In the genomic region with DNA sequence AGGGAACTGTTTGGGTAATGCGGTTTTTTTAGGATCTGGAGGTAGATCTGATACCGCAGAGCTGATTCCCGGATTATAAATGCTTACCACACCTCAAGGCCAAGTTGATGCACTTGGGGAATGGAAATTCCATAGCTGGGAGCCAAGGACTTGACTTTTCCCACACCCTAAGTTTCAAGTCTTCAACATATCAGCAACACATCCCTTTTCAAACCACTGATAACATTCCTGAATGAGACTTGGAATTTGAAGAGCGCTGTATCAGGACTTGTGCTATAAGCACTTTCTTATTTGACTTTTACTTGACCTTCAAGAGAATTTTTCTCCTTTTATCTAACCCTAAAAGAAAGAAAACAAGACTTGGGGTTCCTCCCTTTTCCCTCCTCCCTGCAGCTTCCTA, we compare ENCODE assay signal across 1 cellular context.
TF ChIP-seq lines count a peak whose summit lies in the region.

No MANE protein-coding gene starts in this region.

TF ChIP-seq in liver, 16 proteins besides CTCF, POLR2A, EP300 and RAD21 (continued from another document):
- TF ChIP-seq, protein P1, sequence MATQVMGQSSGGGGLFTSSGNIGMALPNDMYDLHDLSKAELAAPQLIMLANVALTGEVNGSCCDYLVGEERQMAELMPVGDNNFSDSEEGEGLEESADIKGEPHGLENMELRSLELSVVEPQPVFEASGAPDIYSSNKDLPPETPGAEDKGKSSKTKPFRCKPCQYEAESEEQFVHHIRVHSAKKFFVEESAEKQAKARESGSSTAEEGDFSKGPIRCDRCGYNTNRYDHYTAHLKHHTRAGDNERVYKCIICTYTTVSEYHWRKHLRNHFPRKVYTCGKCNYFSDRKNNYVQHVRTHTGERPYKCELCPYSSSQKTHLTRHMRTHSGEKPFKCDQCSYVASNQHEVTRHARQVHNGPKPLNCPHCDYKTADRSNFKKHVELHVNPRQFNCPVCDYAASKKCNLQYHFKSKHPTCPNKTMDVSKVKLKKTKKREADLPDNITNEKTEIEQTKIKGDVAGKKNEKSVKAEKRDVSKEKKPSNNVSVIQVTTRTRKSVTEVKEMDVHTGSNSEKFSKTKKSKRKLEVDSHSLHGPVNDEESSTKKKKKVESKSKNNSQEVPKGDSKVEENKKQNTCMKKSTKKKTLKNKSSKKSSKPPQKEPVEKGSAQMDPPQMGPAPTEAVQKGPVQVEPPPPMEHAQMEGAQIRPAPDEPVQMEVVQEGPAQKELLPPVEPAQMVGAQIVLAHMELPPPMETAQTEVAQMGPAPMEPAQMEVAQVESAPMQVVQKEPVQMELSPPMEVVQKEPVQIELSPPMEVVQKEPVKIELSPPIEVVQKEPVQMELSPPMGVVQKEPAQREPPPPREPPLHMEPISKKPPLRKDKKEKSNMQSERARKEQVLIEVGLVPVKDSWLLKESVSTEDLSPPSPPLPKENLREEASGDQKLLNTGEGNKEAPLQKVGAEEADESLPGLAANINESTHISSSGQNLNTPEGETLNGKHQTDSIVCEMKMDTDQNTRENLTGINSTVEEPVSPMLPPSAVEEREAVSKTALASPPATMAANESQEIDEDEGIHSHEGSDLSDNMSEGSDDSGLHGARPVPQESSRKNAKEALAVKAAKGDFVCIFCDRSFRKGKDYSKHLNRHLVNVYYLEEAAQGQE (IDR thresholded peaks at IDR 0.05): no peak
